In genomic region chr7:23597064-23597907, GRCh38 we compare ENCODE assay signal across 8 cellular contexts. TPM values are rescaled to one million over a fixed set of nuclear protein-coding genes. Genes with fewer than 3 reads are reported as not detected.
DNase-seq lines count a peak whose midpoint lies in the region; ATAC-seq and TF ChIP-seq lines count a peak whose summit lies in the region.

TSS of gene CCDC126 (plus strand) at chr7:23597382. CDS start at chr7:23611316, 13,934 bp downstream.

- peak within 1 kb of the TSS; percentile 86 for H3K27ac ChIP-seq in caudate nucleus (ENCODE audit: low read depth, low read length)

- peaks cover 24% of the 10 kb centered on the region for H3K4me1 Mint-ChIP-seq in WTC11

- ATAC-seq in GM18868 (IDR thresholded peaks at IDR 0.05; ENCODE audit: unreplicated experiment): peak; percentile 69
- ATAC-seq in HG03103 (IDR thresholded peaks at IDR 0.05; ENCODE audit: low read depth, unreplicated experiment): peak; percentile 64
- peak; percentile 91 for ATAC-seq in WTC11

- POLR2A ChIA-PET in WTC11 (lab: Charles Lee): interaction anchor here (0.6 to 2.0 kb wide), 3 partner anchors 15 to 83 kb away, joined by 4 to 8 read pairs (median 5); partner anchors contain the start of gene FAM221A

- no peak for TF ChIP-seq CTCF in WTC11 (IDR thresholded peaks at IDR 0.05)

- peak within 1 kb of the TSS; percentile 93 for H3K4me3 Mint-ChIP-seq in WTC11

- H3K9me3 Mint-ChIP-seq in WTC11: peaks cover 7% of the 10 kb centered on the region

- in situ Hi-C loops in ACHN (cut with HindIII; ENCODE audit: low pct_ligation_motif_present, low pct_unique_long_range_greater_than_20kb, low sequenced_read_pairs): no loop called here

- CTCF ChIA-PET in WTC11 (lab: Charles Lee): interaction anchor here (0.5 to 2.4 kb wide), 7 partner anchors 9 to 100 kb away, joined by 3 to 14 read pairs (median 5); no protein-coding TSS in a partner anchor

- H3K27ac Mint-ChIP-seq in WTC11: peak within 1 kb of the TSS; percentile 88

- H3K36me3 Mint-ChIP-seq in WTC11: peaks cover 3% of the 10 kb centered on the region

- peaks cover 29% of the 10 kb centered on the region for H3K27me3 Mint-ChIP-seq in WTC11 (ENCODE audit: low read depth)

- DNase-seq in ACHN (peak; percentile 97), NCI-H2171 (lab: John Stamatoyannopoulos, UW) (peak; percentile 85), WTC11 (ENCODE audit: low spot score) (peak; percentile 97), caudate nucleus (lab: John Stamatoyannopoulos, UW) (peak; percentile 5 to 93 (median 84)), iris pigment epithelial cell (ENCODE audit: low read depth) (peak; percentile 90)
- DNase-seq in stimulated activated CD4-positive, alpha-beta T cell treated with anti-CD3 and anti-CD28 coated beads, Interleukin-12 subunit alpha, Interleukin-12 subunit beta, amount 100 ng/mL, for 24 hours (ENCODE audit: low read depth in 2 of 2): peak; percentile 71 to 80

TF ChIP-seq in WTC11, 78 proteins besides CTCF, POLR2A, EP300 and RAD21 (continues in another document):
- TF ChIP-seq IRF1 (CRISPR knock-in tag; IDR thresholded peaks at IDR 0.05) (0 out of 2 replicates have a peak, but pooled peaks have one; percentile 68), CDX4 (CRISPR knock-in tag; IDR thresholded peaks at IDR 0.05; ENCODE audit: borderline replicate concordance) (no peak), ZNF416 (CRISPR knock-in tag; IDR thresholded peaks at IDR 0.05) (no peak), JAZF1 (CRISPR knock-in tag; IDR thresholded peaks at IDR 0.05) (no peak), ZNF232 (CRISPR knock-in tag; IDR thresholded peaks at IDR 0.05) (peak; percentile 98), GTF2I (CRISPR knock-in tag; conservative IDR thresholded peaks at IDR 0.05) (no peak), ZNF138 (CRISPR knock-in tag; conservative IDR thresholded peaks at IDR 0.05) (no peak; the same call in 1 of the 2 replicates), NFYB (CRISPR knock-in tag; conservative IDR thresholded peaks at IDR 0.05; ENCODE audit: low read depth) (peak; percentile 29), E2F4 (CRISPR knock-in tag; IDR thresholded peaks at IDR 0.05; ENCODE audit: borderline replicate concordance, low read depth) (peak; percentile 42; the same call in 1 of the 2 replicates), ZNF532 (CRISPR knock-in tag; IDR thresholded peaks at IDR 0.05; ENCODE audit: borderline replicate concordance) (no peak), RELA (CRISPR knock-in tag; IDR thresholded peaks at IDR 0.05; ENCODE audit: borderline replicate concordance) (peak; percentile 92; the same call in 1 of the 2 replicates), CREB1 (CRISPR knock-in tag; IDR thresholded peaks at IDR 0.05) (peak; percentile 86), STAT6 (CRISPR knock-in tag; conservative IDR thresholded peaks at IDR 0.05; ENCODE audit: low read depth) (no peak), FOXK1 (CRISPR knock-in tag; IDR thresholded peaks at IDR 0.05) (peak; percentile 92), CBFB (CRISPR knock-in tag; IDR thresholded peaks at IDR 0.05; ENCODE audit: low read depth) (peak; percentile 91), ZNF317 (CRISPR knock-in tag; IDR thresholded peaks at IDR 0.05; ENCODE audit: borderline replicate concordance, low read depth) (no peak), ZNF121 (CRISPR knock-in tag; IDR thresholded peaks at IDR 0.05) (no peak), ZSCAN18 (CRISPR knock-in tag; IDR thresholded peaks at IDR 0.05) (no peak), ZBTB43 (CRISPR knock-in tag; IDR thresholded peaks at IDR 0.05) (peak; percentile 88)

RNA-seq across cellular contexts. Expression of gene CCDC126, which starts in this region (rescaled TPM):
- 3.3 to 5.1 TPM (median 3.8 TPM) in 3 replicates for total RNA-seq in WTC11 (2021)

Comparison
In these comparisons a context has a peak if more than half of its experiments do, and no peak if none do; other contexts are left out.
1. Peak in every context shown above with its lines: DNase-seq, ATAC-seq and H3K27ac ChIP-seq.